ENCODE assay signal across 33 cellular contexts in genomic region chr12:115024531-115024930, GRCh38.
"Had no signal": no experiment of that assay in that cellular context is flagged by ENCODE, and none has a peak within 500 bp of the region (broad histone marks: within the 10 kb centered on the region; RNA-seq: fewer than 3 reads in every experiment).

No MANE protein-coding gene starts in this region.

- H3K9me3 Mint-ChIP-seq: activated CD4-positive, alpha-beta T cell treated with anti-CD3 and anti-CD28 coated beads, Interleukin-2, amount 10 ng/mL, durations not matched to agents 24 days and 14 days had no signal

- FAIRE-seq: TTC549 had no signal

- DNase-seq: activated B cell treated with CpG ODN at 0.5 μM for 24 hours; activated CD4-positive, alpha-beta memory T cell treated with anti-CD3 and anti-CD28 coated beads for 36 hours; activated CD4-positive, alpha-beta T cell treated with anti-CD3 and anti-CD28 coated beads for 4 hours; activated CD4-positive, alpha-beta T cell treated with anti-CD3 and anti-CD28 coated beads, Interleukin-2, amount 10 ng/mL, durations not matched to agents 24 days and 14 days; activated CD4-positive, alpha-beta T cell treated with anti-CD3 and anti-CD28 coated beads, Interleukin-2, amount 50 U/mL, for 1 hour; activated CD4-positive, alpha-beta T cell treated with anti-CD3 and anti-CD28 coated beads, Interleukin-2, amount 50 U/mL, for 4 hours; activated CD4-positive, CD25-positive, alpha-beta regulatory T cell treated with anti-CD3 and anti-CD28 coated beads, Interleukin-2, amount 50 U/mL, for 72 hours; activated CD8-positive, alpha-beta memory T cell treated with anti-CD3 and anti-CD28 coated beads, Interleukin-2, amount 50 U/mL, for 4 hours; activated CD8-positive, alpha-beta T cell treated with anti-CD3 and anti-CD28 coated beads for 36 hours; activated effector memory CD4-positive, alpha-beta T cell treated with Interleukin-2 at 50 U/mL for 16 hours; activated gamma-delta T cell; activated naive CD4-positive, alpha-beta T cell treated with anti-CD3 and anti-CD28 coated beads, Interleukin-2, amount 10 ng/mL, durations not matched to agents 7 days and 5 days; activated naive CD4-positive, alpha-beta T cell treated with Interleukin-2 at 50 U/mL for 16 hours; activated naive CD8-positive, alpha-beta T cell treated with anti-CD3 and anti-CD28 coated beads, Interleukin-2, amount 10 ng/mL, durations not matched to agents 7 days and 5 days; activated naive CD8-positive, alpha-beta T cell treated with anti-CD3 and anti-CD28 coated beads, Interleukin-2, amount 50 U/mL, for 24 hours; activated T-cell treated with anti-CD3 and anti-CD28 coated beads for 4 hours; activated T-cell treated with anti-CD3 and anti-CD28 coated beads, Interleukin-2, amount 50 U/mL, for 1 hour; activated T-cell treated with anti-CD3 and anti-CD28 coated beads, Interleukin-2, amount 50 U/mL, for 48 hours; amygdala; anterior cingulate cortex; central memory CD4-positive, alpha-beta T cell; T-helper 1 cell; T-helper 2 cell; T-helper 9 cell had no signal

- H3K9me3 ChIP-seq: ascending aorta had no signal

- H3K27ac ChIP-seq: ascending aorta, VCaP had no signal

- H3K4me3 Mint-ChIP-seq: activated B cell treated with CpG ODN at 0.5 μM for 24 hours; activated CD4-positive, alpha-beta memory T cell treated with anti-CD3 and anti-CD28 coated beads for 36 hours; activated CD4-positive, alpha-beta T cell treated with anti-CD3 and anti-CD28 coated beads, Interleukin-2, amount 10 ng/mL, durations not matched to agents 24 days and 14 days; activated CD8-positive, alpha-beta T cell treated with anti-CD3 and anti-CD28 coated beads for 36 hours; activated naive CD4-positive, alpha-beta T cell treated with anti-CD3 and anti-CD28 coated beads, Interleukin-2, amount 10 ng/mL, durations not matched to agents 7 days and 5 days; activated naive CD4-positive, alpha-beta T cell treated with anti-CD3 and anti-CD28 coated beads, Interleukin-2, amount 50 U/mL, for 24 hours; activated naive CD8-positive, alpha-beta T cell; activated naive CD8-positive, alpha-beta T cell treated with anti-CD3 and anti-CD28 coated beads, Interleukin-2, amount 10 ng/mL, durations not matched to agents 7 days and 5 days; activated naive CD8-positive, alpha-beta T cell treated with anti-CD3 and anti-CD28 coated beads, Interleukin-2, amount 50 U/mL, for 24 hours; brain; T-helper 1 cell treated with Interleukin-12 subunit alpha and Interleukin-12 subunit beta and Interleukin-4 antibody, amounts not matched to agents 30 μg/mL and 1 μg/mL, for 36 hours; T-helper 2 cell treated with Interferon-gamma antibody and Interleukin-4, amounts not matched to agents 5 μg/mL and 100 μg/mL, for 36 hours had no signal

- H3K36me3 ChIP-seq: ascending aorta had no signal

- H3K4me1 ChIP-seq: ascending aorta had no signal

- H3K4me1 Mint-ChIP-seq: activated B cell treated with CpG ODN at 0.5 μM for 24 hours; activated CD4-positive, alpha-beta T cell treated with anti-CD3 and anti-CD28 coated beads, Interleukin-2, amount 10 ng/mL, durations not matched to agents 24 days and 14 days; activated naive CD4-positive, alpha-beta T cell treated with anti-CD3 and anti-CD28 coated beads, Interleukin-2, amount 10 ng/mL, durations not matched to agents 7 days and 5 days; activated naive CD4-positive, alpha-beta T cell treated with anti-CD3 and anti-CD28 coated beads, Interleukin-2, amount 50 U/mL, for 24 hours; activated naive CD8-positive, alpha-beta T cell treated with anti-CD3 and anti-CD28 coated beads, Interleukin-2, amount 10 ng/mL, durations not matched to agents 7 days and 5 days; activated naive CD8-positive, alpha-beta T cell treated with anti-CD3 and anti-CD28 coated beads, Interleukin-2, amount 50 U/mL, for 24 hours had no signal

- H3K27me3 Mint-ChIP-seq: activated B cell treated with CpG ODN at 0.5 μM for 24 hours; activated CD4-positive, alpha-beta memory T cell treated with anti-CD3 and anti-CD28 coated beads for 36 hours; activated CD4-positive, alpha-beta T cell treated with anti-CD3 and anti-CD28 coated beads, Interleukin-2, amount 10 ng/mL, durations not matched to agents 24 days and 14 days; activated CD8-positive, alpha-beta T cell treated with anti-CD3 and anti-CD28 coated beads for 36 hours; activated naive CD4-positive, alpha-beta T cell treated with anti-CD3 and anti-CD28 coated beads, Interleukin-2, amount 10 ng/mL, durations not matched to agents 7 days and 5 days; activated naive CD4-positive, alpha-beta T cell treated with anti-CD3 and anti-CD28 coated beads, Interleukin-2, amount 50 U/mL, for 24 hours; activated naive CD8-positive, alpha-beta T cell; activated naive CD8-positive, alpha-beta T cell treated with anti-CD3 and anti-CD28 coated beads, Interleukin-2, amount 10 ng/mL, durations not matched to agents 7 days and 5 days; activated naive CD8-positive, alpha-beta T cell treated with anti-CD3 and anti-CD28 coated beads, Interleukin-2, amount 50 U/mL, for 24 hours had no signal

- H3K4me3 ChIP-seq: ascending aorta had no signal

- H3K27ac Mint-ChIP-seq: activated B cell treated with CpG ODN at 0.5 μM for 24 hours; activated CD4-positive, alpha-beta memory T cell treated with anti-CD3 and anti-CD28 coated beads for 36 hours; activated CD4-positive, alpha-beta T cell treated with anti-CD3 and anti-CD28 coated beads, Interleukin-2, amount 10 ng/mL, durations not matched to agents 24 days and 14 days; activated CD8-positive, alpha-beta T cell treated with anti-CD3 and anti-CD28 coated beads for 36 hours; activated naive CD4-positive, alpha-beta T cell treated with anti-CD3 and anti-CD28 coated beads, Interleukin-2, amount 10 ng/mL, durations not matched to agents 7 days and 5 days; activated naive CD4-positive, alpha-beta T cell treated with anti-CD3 and anti-CD28 coated beads, Interleukin-2, amount 50 U/mL, for 24 hours; activated naive CD8-positive, alpha-beta T cell; activated naive CD8-positive, alpha-beta T cell treated with anti-CD3 and anti-CD28 coated beads, Interleukin-2, amount 10 ng/mL, durations not matched to agents 7 days and 5 days; activated naive CD8-positive, alpha-beta T cell treated with anti-CD3 and anti-CD28 coated beads, Interleukin-2, amount 50 U/mL, for 24 hours; activated T-helper 2 cell treated with anti-CD3 and anti-CD28 coated beads, Interferon-gamma antibody, Interleukin-2, Interleukin-4, amounts not matched to agents 10 μg/mL and 5 μg/mL and 100 μg/mL, durations not matched to agents 14 hours and 24 hours and 36 hours; T-helper 1 cell treated with Interleukin-12 subunit alpha and Interleukin-12 subunit beta and Interleukin-4 antibody, amounts not matched to agents 30 μg/mL and 1 μg/mL, for 36 hours; T-helper 2 cell treated with Interferon-gamma antibody and Interleukin-4, amounts not matched to agents 5 μg/mL and 100 μg/mL, for 36 hours had no signal

- ATAC-seq: activated CD8-positive, alpha-beta T cell treated with anti-CD3 and anti-CD28 coated beads for 36 hours; activated naive CD8-positive, alpha-beta T cell treated with anti-CD3 and anti-CD28 coated beads, Interleukin-2, amount 50 U/mL, for 24 hours had no signal

- H3K36me3 Mint-ChIP-seq: activated CD4-positive, alpha-beta memory T cell treated with anti-CD3 and anti-CD28 coated beads for 36 hours; activated naive CD4-positive, alpha-beta T cell treated with anti-CD3 and anti-CD28 coated beads, Interleukin-2, amount 10 ng/mL, durations not matched to agents 7 days and 5 days; activated naive CD4-positive, alpha-beta T cell treated with anti-CD3 and anti-CD28 coated beads, Interleukin-2, amount 50 U/mL, for 24 hours; activated naive CD8-positive, alpha-beta T cell; activated naive CD8-positive, alpha-beta T cell treated with anti-CD3 and anti-CD28 coated beads, Interleukin-2, amount 10 ng/mL, durations not matched to agents 7 days and 5 days; brain had no signal

- H3K27me3 ChIP-seq: ascending aorta had no signal
